In the genomic region with DNA sequence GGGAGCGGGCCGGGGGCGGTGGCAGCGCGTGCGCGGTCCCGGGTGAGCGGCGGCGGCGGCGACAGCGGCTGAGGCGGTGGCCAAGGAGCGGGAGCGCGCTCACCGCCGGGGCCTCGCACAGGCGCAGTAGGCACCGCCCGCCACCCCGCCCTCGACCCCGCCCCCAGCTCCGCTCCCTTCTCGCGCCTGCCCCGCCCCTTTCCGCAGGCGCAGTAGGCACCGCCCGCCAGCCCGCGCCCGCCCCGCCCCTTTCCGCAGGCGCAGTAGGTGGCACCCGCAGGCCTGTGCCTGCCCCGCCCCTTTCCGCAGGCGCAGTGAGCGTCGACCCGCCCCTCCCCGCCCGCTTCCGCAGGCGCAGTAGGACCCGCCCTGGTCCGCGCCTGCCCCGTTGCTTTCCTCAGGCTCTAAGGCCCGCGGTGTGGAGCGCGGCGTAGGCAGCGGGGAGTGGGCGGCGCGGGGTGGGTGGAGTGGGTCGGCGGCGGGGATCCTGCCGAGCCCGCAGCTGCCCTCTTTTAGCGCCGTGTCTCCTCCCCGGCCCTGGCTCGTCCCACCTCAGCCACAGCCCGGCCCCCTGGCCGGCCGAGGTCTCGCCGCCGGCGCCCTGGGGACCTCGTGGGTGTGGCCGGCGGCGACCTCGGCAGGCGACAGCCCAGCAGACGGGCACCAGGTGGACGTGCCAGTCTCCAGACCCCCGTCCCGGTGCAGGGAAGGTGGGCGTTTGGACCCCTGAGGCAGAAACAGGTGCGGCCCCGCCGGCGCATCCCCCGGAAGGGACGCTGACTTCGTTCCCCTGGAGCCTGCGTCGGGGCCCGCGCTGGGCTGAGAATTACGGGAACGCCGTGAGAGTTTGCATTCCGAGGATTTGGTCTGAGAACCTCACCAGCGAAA, we compare ENCODE assay signal across 1 cellular context.
TF ChIP-seq lines count a peak whose summit lies in the region.

A gene with protein sequence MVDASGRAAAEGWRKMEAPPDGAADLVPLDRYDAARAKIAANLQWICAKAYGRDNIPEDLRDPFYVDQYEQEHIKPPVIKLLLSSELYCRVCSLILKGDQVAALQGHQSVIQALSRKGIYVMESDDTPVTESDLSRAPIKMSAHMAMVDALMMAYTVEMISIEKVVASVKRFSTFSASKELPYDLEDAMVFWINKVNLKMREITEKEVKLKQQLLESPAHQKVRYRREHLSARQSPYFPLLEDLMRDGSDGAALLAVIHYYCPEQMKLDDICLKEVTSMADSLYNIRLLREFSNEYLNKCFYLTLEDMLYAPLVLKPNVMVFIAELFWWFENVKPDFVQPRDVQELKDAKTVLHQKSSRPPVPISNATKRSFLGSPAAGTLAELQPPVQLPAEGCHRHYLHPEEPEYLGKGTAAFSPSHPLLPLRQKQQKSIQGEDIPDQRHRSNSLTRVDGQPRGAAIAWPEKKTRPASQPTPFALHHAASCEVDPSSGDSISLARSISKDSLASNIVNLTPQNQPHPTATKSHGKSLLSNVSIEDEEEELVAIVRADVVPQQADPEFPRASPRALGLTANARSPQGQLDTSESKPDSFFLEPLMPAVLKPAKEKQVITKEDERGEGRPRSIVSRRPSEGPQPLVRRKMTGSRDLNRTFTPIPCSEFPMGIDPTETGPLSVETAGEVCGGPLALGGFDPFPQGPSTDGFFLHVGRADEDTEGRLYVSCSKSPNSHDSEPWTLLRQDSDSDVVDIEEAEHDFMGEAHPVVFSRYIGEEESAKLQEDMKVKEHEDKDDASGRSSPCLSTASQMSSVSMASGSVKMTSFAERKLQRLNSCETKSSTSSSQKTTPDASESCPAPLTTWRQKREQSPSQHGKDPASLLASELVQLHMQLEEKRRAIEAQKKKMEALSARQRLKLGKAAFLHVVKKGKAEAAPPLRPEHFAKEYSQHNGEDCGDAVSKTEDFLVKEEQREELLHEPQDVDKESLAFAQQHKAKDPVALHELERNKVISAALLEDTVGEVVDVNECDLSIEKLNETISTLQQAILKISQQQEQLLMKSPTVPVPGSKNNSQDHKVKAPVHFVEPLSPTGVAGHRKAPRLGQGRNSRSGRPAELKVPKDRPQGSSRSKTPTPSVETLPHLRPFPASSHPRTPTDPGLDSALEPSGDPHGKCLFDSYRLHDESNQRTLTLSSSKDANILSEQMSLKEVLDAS (N-terminal part only) (minus strand): TSS at position 101 of the 888 bp plus-strand sequence. CDS start 387 bp downstream, outside the sequence.

TF ChIP-seq in HepG2, 621 proteins besides CTCF, POLR2A, EP300 and RAD21 (continued from another document and continues in another):
- peak; percentile 82 for TF ChIP-seq ZNF777 (CRISPR knock-in tag; IDR thresholded peaks at IDR 0.05)
- TF ChIP-seq ZNF446 (CRISPR knock-in tag; IDR thresholded peaks at IDR 0.05), result 0 out of 2 replicates have a peak, but pooled peaks have one; percentile 62
- TF ChIP-seq DNMT1 (CRISPR knock-in tag; IDR thresholded peaks at IDR 0.05), result 0 out of 2 replicates have a peak, but pooled peaks have one; percentile 50
- TF ChIP-seq ZBTB38 (CRISPR knock-in tag; IDR thresholded peaks at IDR 0.05), result no peak; the same call in 1 of the 2 replicates
- no peak; the same call in 1 of the 2 replicates for TF ChIP-seq PITX1 (CRISPR knock-in tag; IDR thresholded peaks at IDR 0.05)
- no peak for TF ChIP-seq RARG (CRISPR knock-in tag; IDR thresholded peaks at IDR 0.05; ENCODE audit: low read depth)
- 0 out of 2 replicates have a peak, but pooled peaks have one; percentile 22 for TF ChIP-seq MEIS1 (CRISPR knock-in tag; IDR thresholded peaks at IDR 0.05; ENCODE audit: borderline replicate concordance)
- peak; percentile 35; the same call in 1 of the 2 replicates for TF ChIP-seq ZNF556 (CRISPR knock-in tag; IDR thresholded peaks at IDR 0.05; ENCODE audit: borderline replicate concordance)
- no peak for TF ChIP-seq TOE1 (CRISPR knock-in tag; IDR thresholded peaks at IDR 0.05)
- TF ChIP-seq SP4 (CRISPR knock-in tag; IDR thresholded peaks at IDR 0.05), result peak; percentile 80
- TF ChIP-seq PHF20 (CRISPR knock-in tag; IDR thresholded peaks at IDR 0.05), result peak; percentile 77
- peak; percentile 33 for TF ChIP-seq HNRNPK (IDR thresholded peaks at IDR 0.05; ENCODE audit: low read depth, low read length, poor library complexity, severe bottlenecking)
- peak; percentile 83 for TF ChIP-seq ZNF501 (CRISPR knock-in tag; IDR thresholded peaks at IDR 0.05)
- TF ChIP-seq PCBP2 (optimal IDR thresholded peaks at IDR 0.05; ENCODE audit: low read depth, low read length, poor library complexity, severe bottlenecking), result no peak
- TF ChIP-seq, protein P1, sequence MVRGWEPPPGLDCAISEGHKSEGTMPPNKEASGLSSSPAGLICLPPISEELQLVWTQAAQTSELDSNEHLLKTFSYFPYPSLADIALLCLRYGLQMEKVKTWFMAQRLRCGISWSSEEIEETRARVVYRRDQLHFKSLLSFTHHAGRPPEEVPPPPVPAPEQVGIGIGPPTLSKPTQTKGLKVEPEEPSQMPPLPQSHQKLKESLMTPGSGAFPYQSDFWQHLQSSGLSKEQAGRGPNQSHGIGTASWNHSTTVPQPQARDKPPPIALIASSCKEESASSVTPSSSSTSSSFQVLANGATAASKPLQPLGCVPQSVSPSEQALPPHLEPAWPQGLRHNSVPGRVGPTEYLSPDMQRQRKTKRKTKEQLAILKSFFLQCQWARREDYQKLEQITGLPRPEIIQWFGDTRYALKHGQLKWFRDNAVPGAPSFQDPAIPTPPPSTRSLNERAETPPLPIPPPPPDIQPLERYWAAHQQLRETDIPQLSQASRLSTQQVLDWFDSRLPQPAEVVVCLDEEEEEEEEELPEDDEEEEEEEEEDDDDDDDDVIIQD (CRISPR knock-in tag; IDR thresholded peaks at IDR 0.05; ENCODE audit: low read depth), result no peak
- no peak for TF ChIP-seq ZNF224 (CRISPR knock-in tag; IDR thresholded peaks at IDR 0.05)
- TF ChIP-seq, protein P2, sequence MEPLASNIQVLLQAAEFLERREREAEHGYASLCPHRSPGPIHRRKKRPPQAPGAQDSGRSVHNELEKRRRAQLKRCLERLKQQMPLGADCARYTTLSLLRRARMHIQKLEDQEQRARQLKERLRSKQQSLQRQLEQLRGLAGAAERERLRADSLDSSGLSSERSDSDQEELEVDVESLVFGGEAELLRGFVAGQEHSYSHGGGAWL (CRISPR knock-in tag; IDR thresholded peaks at IDR 0.05), result peak; percentile 43; the same call in 1 of the 2 replicates
- no peak for TF ChIP-seq BRCA1 (CRISPR knock-in tag; IDR thresholded peaks at IDR 0.05)
- peak; percentile 85 for TF ChIP-seq KDM2A (CRISPR knock-in tag; IDR thresholded peaks at IDR 0.05; ENCODE audit: borderline replicate concordance, low read depth)
- no peak for TF ChIP-seq ZNF205 (CRISPR knock-in tag; IDR thresholded peaks at IDR 0.05)
- 0 out of 2 replicates have a peak, but pooled peaks have one; percentile 64 for TF ChIP-seq ZFAT (CRISPR knock-in tag; conservative IDR thresholded peaks at IDR 0.05)
- no peak for TF ChIP-seq ZNF724P (CRISPR knock-in tag; IDR thresholded peaks at IDR 0.05; ENCODE audit: borderline replicate concordance)
- no peak for TF ChIP-seq JUND (CRISPR knock-in tag; IDR thresholded peaks at IDR 0.05)
- peak; percentile 44; the same call in 1 of the 2 replicates for TF ChIP-seq HOXA5 (CRISPR knock-in tag; IDR thresholded peaks at IDR 0.05)
- TF ChIP-seq, protein P3, sequence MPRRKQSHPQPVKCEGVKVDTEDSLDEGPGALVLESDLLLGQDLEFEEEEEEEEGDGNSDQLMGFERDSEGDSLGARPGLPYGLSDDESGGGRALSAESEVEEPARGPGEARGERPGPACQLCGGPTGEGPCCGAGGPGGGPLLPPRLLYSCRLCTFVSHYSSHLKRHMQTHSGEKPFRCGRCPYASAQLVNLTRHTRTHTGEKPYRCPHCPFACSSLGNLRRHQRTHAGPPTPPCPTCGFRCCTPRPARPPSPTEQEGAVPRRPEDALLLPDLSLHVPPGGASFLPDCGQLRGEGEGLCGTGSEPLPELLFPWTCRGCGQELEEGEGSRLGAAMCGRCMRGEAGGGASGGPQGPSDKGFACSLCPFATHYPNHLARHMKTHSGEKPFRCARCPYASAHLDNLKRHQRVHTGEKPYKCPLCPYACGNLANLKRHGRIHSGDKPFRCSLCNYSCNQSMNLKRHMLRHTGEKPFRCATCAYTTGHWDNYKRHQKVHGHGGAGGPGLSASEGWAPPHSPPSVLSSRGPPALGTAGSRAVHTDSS (CRISPR knock-in tag; conservative IDR thresholded peaks at IDR 0.05), result no peak
- TF ChIP-seq MTF2 (CRISPR knock-in tag; IDR thresholded peaks at IDR 0.05; ENCODE audit: borderline replicate concordance), result no peak
- TF ChIP-seq KAT8 (CRISPR knock-in tag; IDR thresholded peaks at IDR 0.05), result peak; percentile 66
- TF ChIP-seq, protein P4, sequence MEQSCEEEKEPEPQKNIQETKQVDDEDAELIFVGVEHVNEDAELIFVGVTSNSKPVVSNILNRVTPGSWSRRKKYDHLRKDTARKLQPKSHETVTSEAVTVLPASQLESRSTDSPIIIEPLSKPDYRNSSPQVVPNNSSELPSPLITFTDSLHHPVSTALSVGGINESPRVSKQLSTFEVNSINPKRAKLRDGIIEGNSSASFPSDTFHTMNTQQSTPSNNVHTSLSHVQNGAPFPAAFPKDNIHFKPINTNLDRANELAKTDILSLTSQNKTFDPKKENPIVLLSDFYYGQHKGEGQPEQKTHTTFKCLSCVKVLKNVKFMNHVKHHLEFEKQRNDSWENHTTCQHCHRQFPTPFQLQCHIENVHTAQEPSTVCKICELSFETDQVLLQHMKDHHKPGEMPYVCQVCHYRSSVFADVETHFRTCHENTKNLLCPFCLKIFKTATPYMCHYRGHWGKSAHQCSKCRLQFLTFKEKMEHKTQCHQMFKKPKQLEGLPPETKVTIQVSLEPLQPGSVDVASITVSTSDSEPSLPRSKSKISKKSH (CRISPR knock-in tag; IDR thresholded peaks at IDR 0.05; ENCODE audit: borderline replicate concordance), result 0 out of 2 replicates have a peak, but pooled peaks have one; percentile 48
- TF ChIP-seq DMAP1 (CRISPR knock-in tag; IDR thresholded peaks at IDR 0.05), result peak; percentile 43; the same call in 1 of the 2 replicates
- 0 out of 2 replicates have a peak, but pooled peaks have one; percentile 19 for TF ChIP-seq ZNF747 (CRISPR knock-in tag; IDR thresholded peaks at IDR 0.05; ENCODE audit: borderline replicate concordance)
- no peak for TF ChIP-seq CCAR2 (optimal IDR thresholded peaks at IDR 0.05; ENCODE audit: low read depth, low read length)
- TF ChIP-seq ZNF34 (CRISPR knock-in tag; IDR thresholded peaks at IDR 0.05; ENCODE audit: borderline replicate concordance), result no peak
- TF ChIP-seq NR2F2 (IDR thresholded peaks at IDR 0.05; ENCODE audit: borderline replicate concordance, low read depth), result no peak
- TF ChIP-seq, protein P5, sequence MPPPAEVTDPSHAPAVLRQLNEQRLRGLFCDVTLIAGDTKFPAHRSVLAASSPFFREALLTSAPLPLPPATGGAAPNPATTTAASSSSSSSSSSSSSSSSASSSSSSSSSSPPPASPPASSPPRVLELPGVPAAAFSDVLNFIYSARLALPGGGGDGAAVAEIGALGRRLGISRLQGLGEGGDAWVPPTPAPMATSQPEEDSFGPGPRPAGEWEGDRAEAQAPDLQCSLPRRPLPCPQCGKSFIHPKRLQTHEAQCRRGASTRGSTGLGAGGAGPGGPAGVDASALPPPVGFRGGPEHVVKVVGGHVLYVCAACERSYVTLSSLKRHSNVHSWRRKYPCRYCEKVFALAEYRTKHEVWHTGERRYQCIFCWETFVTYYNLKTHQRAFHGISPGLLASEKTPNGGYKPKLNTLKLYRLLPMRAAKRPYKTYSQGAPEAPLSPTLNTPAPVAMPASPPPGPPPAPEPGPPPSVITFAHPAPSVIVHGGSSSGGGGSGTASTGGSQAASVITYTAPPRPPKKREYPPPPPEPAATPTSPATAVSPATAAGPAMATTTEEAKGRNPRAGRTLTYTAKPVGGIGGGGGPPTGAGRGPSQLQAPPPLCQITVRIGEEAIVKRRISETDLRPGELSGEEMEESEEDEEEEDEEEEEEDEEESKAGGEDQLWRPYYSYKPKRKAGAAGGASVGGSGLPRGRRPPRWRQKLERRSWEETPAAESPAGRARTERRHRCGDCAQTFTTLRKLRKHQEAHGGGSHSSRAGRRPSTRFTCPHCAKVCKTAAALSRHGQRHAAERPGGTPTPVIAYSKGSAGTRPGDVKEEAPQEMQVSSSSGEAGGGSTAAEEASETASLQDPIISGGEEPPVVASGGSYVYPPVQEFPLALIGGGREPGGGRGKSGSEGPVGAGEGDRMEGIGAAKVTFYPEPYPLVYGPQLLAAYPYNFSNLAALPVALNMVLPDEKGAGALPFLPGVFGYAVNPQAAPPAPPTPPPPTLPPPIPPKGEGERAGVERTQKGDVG (CRISPR knock-in tag; IDR thresholded peaks at IDR 0.05; ENCODE audit: borderline replicate concordance), result no peak
- TF ChIP-seq, protein P6, sequence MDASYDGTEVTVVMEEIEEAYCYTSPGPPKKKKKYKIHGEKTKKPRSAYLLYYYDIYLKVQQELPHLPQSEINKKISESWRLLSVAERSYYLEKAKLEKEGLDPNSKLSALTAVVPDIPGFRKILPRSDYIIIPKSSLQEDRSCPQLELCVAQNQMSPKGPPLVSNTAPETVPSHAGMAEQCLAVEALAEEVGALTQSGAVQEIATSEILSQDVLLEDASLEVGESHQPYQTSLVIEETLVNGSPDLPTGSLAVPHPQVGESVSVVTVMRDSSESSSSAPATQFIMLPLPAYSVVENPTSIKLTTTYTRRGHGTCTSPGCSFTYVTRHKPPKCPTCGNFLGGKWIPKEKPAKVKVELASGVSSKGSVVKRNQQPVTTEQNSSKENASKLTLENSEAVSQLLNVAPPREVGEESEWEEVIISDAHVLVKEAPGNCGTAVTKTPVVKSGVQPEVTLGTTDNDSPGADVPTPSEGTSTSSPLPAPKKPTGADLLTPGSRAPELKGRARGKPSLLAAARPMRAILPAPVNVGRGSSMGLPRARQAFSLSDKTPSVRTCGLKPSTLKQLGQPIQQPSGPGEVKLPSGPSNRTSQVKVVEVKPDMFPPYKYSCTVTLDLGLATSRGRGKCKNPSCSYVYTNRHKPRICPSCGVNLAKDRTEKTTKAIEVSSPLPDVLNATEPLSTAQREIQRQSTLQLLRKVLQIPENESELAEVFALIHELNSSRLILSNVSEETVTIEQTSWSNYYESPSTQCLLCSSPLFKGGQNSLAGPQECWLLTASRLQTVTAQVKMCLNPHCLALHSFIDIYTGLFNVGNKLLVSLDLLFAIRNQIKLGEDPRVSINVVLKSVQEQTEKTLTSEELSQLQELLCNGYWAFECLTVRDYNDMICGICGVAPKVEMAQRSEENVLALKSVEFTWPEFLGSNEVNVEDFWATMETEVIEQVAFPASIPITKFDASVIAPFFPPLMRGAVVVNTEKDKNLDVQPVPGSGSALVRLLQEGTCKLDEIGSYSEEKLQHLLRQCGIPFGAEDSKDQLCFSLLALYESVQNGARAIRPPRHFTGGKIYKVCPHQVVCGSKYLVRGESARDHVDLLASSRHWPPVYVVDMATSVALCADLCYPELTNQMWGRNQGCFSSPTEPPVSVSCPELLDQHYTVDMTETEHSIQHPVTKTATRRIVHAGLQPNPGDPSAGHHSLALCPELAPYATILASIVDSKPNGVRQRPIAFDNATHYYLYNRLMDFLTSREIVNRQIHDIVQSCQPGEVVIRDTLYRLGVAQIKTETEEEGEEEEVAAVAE (CRISPR knock-in tag; IDR thresholded peaks at IDR 0.05; ENCODE audit: borderline replicate concordance), result no peak
- no peak for TF ChIP-seq SSRP1 (CRISPR knock-in tag; IDR thresholded peaks at IDR 0.05)
- peak in 1 of 2 experiments; percentile 56; a peak in 1 of 4 replicates for TF ChIP-seq KLF16 (CRISPR knock-in tag; IDR thresholded peaks at IDR 0.05)
- TF ChIP-seq ZNF644 (CRISPR knock-in tag; IDR thresholded peaks at IDR 0.05; ENCODE audit: low read depth), result no peak
- TF ChIP-seq SAP130 (CRISPR knock-in tag; IDR thresholded peaks at IDR 0.05; ENCODE audit: low read depth), result peak; percentile 67
